In genomic region chr4:7719354-7720174, GRCh38 we compare ENCODE assay signal across 7 cellular contexts.
DNase-seq lines count a peak whose midpoint lies in the region; TF ChIP-seq lines count a peak whose summit lies in the region.

No MANE protein-coding gene starts in this region.

- H3K56ac ChIP-seq in mesendoderm (ENCODE audit: low read length): no peak overlapping the region

- H3K27me3 ChIP-seq in mesendoderm (ENCODE audit: insufficient read depth, low read length, poor library complexity): no peaks in the 10 kb centered on the region

- H3K36me3 ChIP-seq in mesendoderm (ENCODE audit: control insufficient read depth, insufficient read depth, low read length): no peaks in the 10 kb centered on the region

- no peaks in the 10 kb centered on the region for H3K79me1 ChIP-seq in mesendoderm (ENCODE audit: low read length)

- H3K23ac ChIP-seq in mesendoderm (ENCODE audit: low read length): no peak overlapping the region

- no peak overlapping the region for H2BK5ac ChIP-seq in mesendoderm (ENCODE audit: low read length)

- no peak overlapping the region for H3K4ac ChIP-seq in mesendoderm (ENCODE audit: low read depth, low read length)

- no peak overlapping the region for H4K8ac ChIP-seq in mesendoderm (ENCODE audit: low read depth, low read length)

- no peak overlapping the region for H4K5ac ChIP-seq in mesendoderm (ENCODE audit: low read length)

- no peak overlapping the region for H3K4me3 ChIP-seq in GM12864 (ENCODE audit: low read depth, low read length)
- peak overlapping the region; percentile 39 for H3K4me3 ChIP-seq in coronary artery
- H3K4me3 ChIP-seq in mesendoderm (ENCODE audit: low read length): no peak overlapping the region

- no peak overlapping the region for H3K4me2 ChIP-seq in mesendoderm (ENCODE audit: low read length)

- H3K4me1 ChIP-seq in mesendoderm (ENCODE audit: control insufficient read depth, low read depth, low read length): no peaks in the 10 kb centered on the region

- no peaks in the 10 kb centered on the region for H3K79me2 ChIP-seq in mesendoderm (ENCODE audit: control insufficient read depth, insufficient read depth, low read length)

- no peak overlapping the region for H3K27ac ChIP-seq in coronary artery
- no peak overlapping the region for H3K27ac ChIP-seq in mesendoderm (ENCODE audit: low read depth, low read length)

- DNase-seq in GM12864 (ENCODE audit: low read depth): no peak
- peak; percentile 2 for DNase-seq in NCI-H2081 treated with DMSO at 0.1 percent for 48 hours (lab: John Stamatoyannopoulos, UW)
- peak; percentile 75 to 76 for DNase-seq in activated CD4-positive, alpha-beta T cell treated with anti-CD3 and anti-CD28 coated beads, Interleukin-2, amount 50 U/mL, for 48 hours
- DNase-seq in coronary artery (ENCODE audit: low spot score): no peak
- DNase-seq in mesendoderm: peak; percentile 57
- DNase-seq in stimulated activated CD8-positive, alpha-beta memory T cell treated with anti-CD3 and anti-CD28 coated beads, Interleukin-4, amount 100 ng/mL, for 4 hours (ENCODE audit: low read depth in 2 of 2, low spot score in 1 of 2): peak; percentile 27 to 41
- no peak for DNase-seq in NCI-H2107 (lab: John Stamatoyannopoulos, UW)

- WGBS in mesendoderm (ENCODE audit: extremely low coverage, insufficient coverage, low lambda C conversion rate): no CpG with 5 or more reads among the region's 33 CpGs

- no peak overlapping the region for H2BK15ac ChIP-seq in mesendoderm (replicated peaks; ENCODE audit: low read depth)

- TF ChIP-seq CTCF in GM12864 (IDR thresholded peaks at IDR 0.05; ENCODE audit: low read depth, low read length, missing control alignments): peak; percentile 76
- peak; percentile 62 for TF ChIP-seq CTCF in coronary artery (IDR thresholded peaks at IDR 0.05)

- peak overlapping the region; percentile 13 for H3K9ac ChIP-seq in mesendoderm (ENCODE audit: low read length)

- no peak overlapping the region for H3K18ac ChIP-seq in mesendoderm (ENCODE audit: low read length)

- no peak overlapping the region for H2BK120ac ChIP-seq in mesendoderm (ENCODE audit: low read depth, low read length)

- H2AK5ac ChIP-seq in mesendoderm (ENCODE audit: low read length): no peak overlapping the region

Comparison
In these comparisons a context has a peak if more than half of its experiments do, and no peak if none do; other contexts are left out.
1. DNase-seq: peak in NCI-H2081 treated with DMSO at 0.1 percent for 48 hours (single experiment), activated CD4-positive, alpha-beta T cell treated with anti-CD3 and anti-CD28 coated beads, Interleukin-2, amount 50 U/mL, for 48 hours (2 of 2), mesendoderm (single experiment) and stimulated activated CD8-positive, alpha-beta memory T cell treated with anti-CD3 and anti-CD28 coated beads, Interleukin-4, amount 100 ng/mL, for 4 hours (2 of 2); none in GM12864 (single experiment), coronary artery (single experiment) and NCI-H2107 (single experiment).